Comparison of ENCODE assay signal across 1 cellular context in genomic region chr11:94543695-94544581, GRCh38.
TF ChIP-seq lines count a peak whose summit lies in the region.

Gene FUT4, plus strand, starts transcription at chr11:94543921. Its CDS starts 213 bp downstream, at chr11:94544134.

TF ChIP-seq in K562, 482 proteins besides CTCF, POLR2A, EP300 and RAD21 (continued from another document and continues in another):
- TF ChIP-seq TAF7 (tag; IDR thresholded peaks at IDR 0.05) (peak; percentile 46; the same call in 1 of the 2 replicates), ZBTB40 (IDR thresholded peaks at IDR 0.05) (peak; percentile 90), ZBTB40 (CRISPR knock-in tag; IDR thresholded peaks at IDR 0.05) (no peak), PURB (CRISPR knock-in tag; IDR thresholded peaks at IDR 0.05; ENCODE audit: low read depth) (no peak), MNT (conservative IDR thresholded peaks at IDR 0.05) (peak in 1 of 2 experiments; percentile 71; a peak in 3 of 4 replicates), ZNF592 (IDR thresholded peaks at IDR 0.05) (peak; percentile 11; the same call in 1 of the 2 replicates), HOMEZ (CRISPR knock-in tag; IDR thresholded peaks at IDR 0.05) (no peak), ZNF589 (CRISPR knock-in tag; IDR thresholded peaks at IDR 0.05; ENCODE audit: low read depth) (0 out of 2 replicates have a peak, but pooled peaks have one; percentile 23), ZNF12 (CRISPR knock-in tag; IDR thresholded peaks at IDR 0.05) (no peak), SP1 (CRISPR knock-in tag; IDR thresholded peaks at IDR 0.05) (peak; percentile 71), ZNF444 (CRISPR knock-in tag; IDR thresholded peaks at IDR 0.05) (no peak), ATF1 (CRISPR knock-in tag; IDR thresholded peaks at IDR 0.05) (no peak), ATF1 (tag; IDR thresholded peaks at IDR 0.05) (peak; percentile 70), HMGN3 (IDR thresholded peaks at IDR 0.05; ENCODE audit: borderline replicate concordance, extremely low read depth, insufficient read length, low read depth, low read length) (peak; percentile 31), RCOR1 (IDR thresholded peaks at IDR 0.05; ENCODE audit: borderline replicate concordance in 1 of 2, low read depth in 2 of 2, low read length in 2 of 2) (peak in 1 of 2 experiments; percentile 7; a peak in 1 of 4 replicates), ZNF133 (CRISPR knock-in tag; IDR thresholded peaks at IDR 0.05) (no peak), DMBX1 (CRISPR knock-in tag; IDR thresholded peaks at IDR 0.05; ENCODE audit: borderline replicate concordance) (peak; percentile 39), E2F1 (CRISPR knock-in tag; IDR thresholded peaks at IDR 0.05) (peak; percentile 66; the same call in 1 of the 2 replicates), LARP7 (IDR thresholded peaks at IDR 0.05) (peak; percentile 48; the same call in 1 of the 2 replicates), ZNF384 (IDR thresholded peaks at IDR 0.05; ENCODE audit: low read depth, low read length) (no peak), ARID3B (CRISPR knock-in tag; IDR thresholded peaks at IDR 0.05; ENCODE audit: borderline replicate concordance) (0 out of 2 replicates have a peak, but pooled peaks have one; percentile 38), MAFK (IDR thresholded peaks at IDR 0.05; ENCODE audit: low read length) (no peak), TRIM28 (IDR thresholded peaks at IDR 0.05) (no peak), THRAP3 (IDR thresholded peaks at IDR 0.05; ENCODE audit: borderline replicate concordance) (no peak), E2F8 (IDR thresholded peaks at IDR 0.05; ENCODE audit: low read depth, partially characterized antibody) (peak; percentile 30), MBD1 (CRISPR knock-in tag; IDR thresholded peaks at IDR 0.05) (no peak), CXXC5 (CRISPR knock-in tag; IDR thresholded peaks at IDR 0.05) (peak; percentile 85), SPI1 (IDR thresholded peaks at IDR 0.05; ENCODE audit: borderline replicate concordance, low read depth, low read length) (no peak), DNMT1 (IDR thresholded peaks at IDR 0.05) (no peak), THAP7 (CRISPR knock-in tag; IDR thresholded peaks at IDR 0.05) (no peak)
